ENCODE assay signal across 16 cellular contexts in the genomic region with DNA sequence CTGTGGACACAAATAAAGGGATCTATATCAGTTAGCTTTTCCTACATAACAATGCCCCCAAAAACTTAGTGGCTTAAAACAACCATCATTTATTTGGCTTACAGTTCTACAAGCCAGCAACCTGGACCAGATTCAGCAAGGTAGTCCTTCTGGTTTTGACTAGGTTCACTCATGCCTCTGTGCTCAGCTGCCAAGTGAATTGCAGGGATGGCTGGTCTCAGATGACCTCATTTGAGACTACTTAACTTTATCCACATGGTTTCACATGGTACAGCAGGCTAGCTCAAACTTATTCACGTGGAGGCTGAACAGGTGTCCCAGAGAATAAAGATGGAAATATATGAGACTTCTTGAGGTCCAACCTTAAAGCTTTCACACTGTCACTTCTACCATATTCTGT.
DNase-seq lines count a peak whose midpoint lies in the region; ATAC-seq, FAIRE-seq and TF ChIP-seq lines count a peak whose summit lies in the region.
"Had no signal": no experiment of that assay in that cellular context is flagged by ENCODE, and none has a peak within 500 bp of the region (broad histone marks: within the 10 kb centered on the region; RNA-seq: fewer than 3 reads in every experiment).

No MANE protein-coding gene starts in this region.

- H2AFZ ChIP-seq in HepG2 (ENCODE audit: low read length) = no peak overlapping the region

- no peak for TF ChIP-seq CTCF in HepG2 (CRISPR knock-in tag; IDR thresholded peaks at IDR 0.05)
- TF ChIP-seq CTCF in right lobe of liver (IDR thresholded peaks at IDR 0.05) = no peak
- no peak for TF ChIP-seq CTCF in vagina (IDR thresholded peaks at IDR 0.05)

- H3K9me3 Mint-ChIP-seq in activated CD8-positive, alpha-beta memory T cell treated with anti-CD3 and anti-CD28 coated beads, Interleukin-2, amount 10 ng/mL, durations not matched to agents 7 days and 5 days (ENCODE audit: low read depth) = no peaks in the 10 kb centered on the region

- no peaks in the 10 kb centered on the region for H3K27me3 ChIP-seq in HepG2 (ENCODE audit: control insufficient read depth in 1 of 2, insufficient read depth in 2 of 2, low read length in 2 of 2)
- no peaks in the 10 kb centered on the region for H3K27me3 ChIP-seq in right lobe of liver
- H3K27me3 ChIP-seq in vagina = no peaks in the 10 kb centered on the region
- H3K27me3 ChIP-seq: Peyer's patch had no signal

- no TSS peak for BruUV-seq in HepG2 (replicated peaks; lab: Mats Ljungman, UMichigan)

- intact Hi-C loops in HepG2 (cut with micrococcal nuclease; ENCODE audit: unreplicated experiment) = no loop called here
- intact Hi-C loops in right lobe of liver (cut with DNase I) = no loop called here
- intact Hi-C loops in vagina (cut with DNase I) = no loop called here

- no peak overlapping the region for H3K4me3 Mint-ChIP-seq in activated CD8-positive, alpha-beta memory T cell treated with anti-CD3 and anti-CD28 coated beads, Interleukin-2, amount 10 ng/mL, durations not matched to agents 7 days and 5 days
- H3K4me3 Mint-ChIP-seq: CD4-positive, CD25-positive, alpha-beta regulatory T cell had no signal

- H4K20me1 ChIP-seq in HepG2 (ENCODE audit: insufficient read depth, low read length) = no peaks in the 10 kb centered on the region

- DNase-seq in HepG2 (ENCODE audit: low spot score) = no peak
- DNase-seq in right lobe of liver = no peak
- peak; percentile 60 for DNase-seq in NCI-H2171 treated with DMSO at 0.1 percent for 48 hours (lab: John Stamatoyannopoulos, UW)
- DNase-seq in glomerular visceral epithelial cell (ENCODE audit: extremely low spot score) = peak; percentile 30
- DNase-seq in activated CD4-positive, alpha-beta T cell treated with anti-CD3 and anti-CD28 coated beads, Interleukin-2, amount 50 U/mL, for 48 hours = no peak
- no peak for DNase-seq in activated CD8-positive, alpha-beta memory T cell treated with anti-CD3 and anti-CD28 coated beads, Interleukin-2, amount 10 ng/mL, durations not matched to agents 7 days and 5 days
- DNase-seq in vagina (ENCODE audit: extremely low spot score in 2 of 2) = no peak
- DNase-seq: Calu3; CD4-positive, CD25-positive, alpha-beta regulatory T cell; KG1; NCI-H1092; NCI-H2227 treated with DMSO at 0.1 percent for 48 hours; NCI-H526 treated with DMSO at 0.1 percent for 48 hours; Peyer's patch; Right ventricle myocardium superior had no signal

- no peak for TF ChIP-seq RAD21 in HepG2 (CRISPR knock-in tag; IDR thresholded peaks at IDR 0.05)

- ATAC-seq in HepG2 (no peak), right lobe of liver (no peak)
- no peak for ATAC-seq in activated CD8-positive, alpha-beta memory T cell treated with anti-CD3 and anti-CD28 coated beads, Interleukin-2, amount 10 ng/mL, durations not matched to agents 7 days and 5 days

- H3K36me3 ChIP-seq in HepG2 (replicated peaks in 1 of 2; ENCODE audit: control insufficient read depth in 1 of 2, insufficient read depth in 2 of 2, low read length in 2 of 2) = no peaks in the 10 kb centered on the region
- no peaks in the 10 kb centered on the region for H3K36me3 ChIP-seq in right lobe of liver
- H3K36me3 ChIP-seq in vagina = no peaks in the 10 kb centered on the region
- H3K36me3 ChIP-seq: Peyer's patch had no signal

- no peak overlapping the region for H3K9ac ChIP-seq in HepG2 (ENCODE audit: insufficient read depth, low read depth, low read length)

- CTCF ChIA-PET in HepG2 (lab: Yijun Ruan, JAX; ENCODE audit: low intra/inter-chr PET ratio, low total read pairs) = no interaction called here
- CTCF ChIA-PET in activated CD8-positive, alpha-beta memory T cell treated with anti-CD3 and anti-CD28 coated beads, Interleukin-2, amount 10 ng/mL, durations not matched to agents 7 days and 5 days (lab: Charles Lee) = no interaction called here

- in situ Hi-C loops in HepG2 (cut with HindIII; ENCODE audit: extremely low pct_ligation_motif_present, low pct_unique_long_range_greater_than_20kb) = no loop called here

- TF ChIP-seq EP300 in HepG2 (IDR thresholded peaks at IDR 0.05; ENCODE audit: low read depth in 2 of 2, low read length in 2 of 2) (no peak), HepG2 (CRISPR knock-in tag; IDR thresholded peaks at IDR 0.05; ENCODE audit: borderline replicate concordance) (no peak)

- FAIRE-seq in HepG2 (lab: Jason Lieb, UNC) = no peak
- FAIRE-seq: H54 had no signal

- no peaks in the 10 kb centered on the region for H3K4me1 Mint-ChIP-seq in activated CD8-positive, alpha-beta memory T cell treated with anti-CD3 and anti-CD28 coated beads, Interleukin-2, amount 10 ng/mL, durations not matched to agents 7 days and 5 days
- H3K4me1 Mint-ChIP-seq: CD4-positive, CD25-positive, alpha-beta regulatory T cell had no signal

- POLR2A ChIA-PET in HepG2 (lab: Yijun Ruan, JAX) = no interaction called here

- H3K9me3 ChIP-seq in HepG2 (ENCODE audit: low read length) = no peaks in the 10 kb centered on the region
- no peaks in the 10 kb centered on the region for H3K9me3 ChIP-seq in right lobe of liver
- no peaks in the 10 kb centered on the region for H3K9me3 ChIP-seq in vagina
- H3K9me3 ChIP-seq: Peyer's patch had no signal

- H3K27ac Mint-ChIP-seq in activated CD8-positive, alpha-beta memory T cell treated with anti-CD3 and anti-CD28 coated beads, Interleukin-2, amount 10 ng/mL, durations not matched to agents 7 days and 5 days = no peak overlapping the region
- H3K27ac Mint-ChIP-seq: CD4-positive, CD25-positive, alpha-beta regulatory T cell had no signal

- H3K27ac ChIP-seq in HepG2 (ENCODE audit: extremely low read length, insufficient read depth, low read length) = no peak overlapping the region
- no peak overlapping the region for H3K27ac ChIP-seq in right lobe of liver
- H3K27ac ChIP-seq in vagina = no peak overlapping the region
- H3K27ac ChIP-seq: Peyer's patch had no signal

- peaks cover 7% of the 10 kb centered on the region for H3K27me3 Mint-ChIP-seq in activated CD8-positive, alpha-beta memory T cell treated with anti-CD3 and anti-CD28 coated beads, Interleukin-2, amount 10 ng/mL, durations not matched to agents 7 days and 5 days

- H3K79me2 ChIP-seq in HepG2 (ENCODE audit: insufficient read depth, low read length) = no peaks in the 10 kb centered on the region

- 0% methylated on average over 1 of the region's 1 CpG for WGBS in HepG2 (ENCODE audit: low lambda C conversion rate)
- 50% methylated on average over 1 of the region's 1 CpG for WGBS in right lobe of liver (ENCODE audit: insufficient coverage, low coverage, low lambda C conversion rate, missing lambda C conversion rate)

- no peaks in the 10 kb centered on the region for H3K4me1 ChIP-seq in HepG2 (ENCODE audit: insufficient read depth, low read length)
- no peaks in the 10 kb centered on the region for H3K4me1 ChIP-seq in right lobe of liver
- H3K4me1 ChIP-seq in vagina = no peaks in the 10 kb centered on the region
- H3K4me1 ChIP-seq: Peyer's patch had no signal

- no peak overlapping the region for H3K4me2 ChIP-seq in HepG2 (ENCODE audit: low read depth, low read length)

- TF ChIP-seq POLR2A in HepG2 (IDR thresholded peaks at IDR 0.05; ENCODE audit: insufficient read depth in 1 of 2, low read depth in 2 of 2, low read length in 2 of 2) (no peak), right lobe of liver (IDR thresholded peaks at IDR 0.05) (no peak), vagina (IDR thresholded peaks at IDR 0.05) (no peak)

- no peaks in the 10 kb centered on the region for H3K36me3 Mint-ChIP-seq in activated CD8-positive, alpha-beta memory T cell treated with anti-CD3 and anti-CD28 coated beads, Interleukin-2, amount 10 ng/mL, durations not matched to agents 7 days and 5 days
- H3K36me3 Mint-ChIP-seq: CD4-positive, CD25-positive, alpha-beta regulatory T cell had no signal

- H3K4me3 ChIP-seq in HepG2 (replicated peaks in 1 of 3; ENCODE audit: insufficient read depth in 1 of 3, low read depth in 2 of 3, low read length in 3 of 3) = no peak overlapping the region
- no peak overlapping the region for H3K4me3 ChIP-seq in right lobe of liver
- H3K4me3 ChIP-seq in vagina = no peak overlapping the region
- H3K4me3 ChIP-seq: Peyer's patch had no signal

TF ChIP-seq in HepG2, 621 proteins besides CTCF, POLR2A, EP300 and RAD21 (continues in another document):
- TF ChIP-seq, protein P1, sequence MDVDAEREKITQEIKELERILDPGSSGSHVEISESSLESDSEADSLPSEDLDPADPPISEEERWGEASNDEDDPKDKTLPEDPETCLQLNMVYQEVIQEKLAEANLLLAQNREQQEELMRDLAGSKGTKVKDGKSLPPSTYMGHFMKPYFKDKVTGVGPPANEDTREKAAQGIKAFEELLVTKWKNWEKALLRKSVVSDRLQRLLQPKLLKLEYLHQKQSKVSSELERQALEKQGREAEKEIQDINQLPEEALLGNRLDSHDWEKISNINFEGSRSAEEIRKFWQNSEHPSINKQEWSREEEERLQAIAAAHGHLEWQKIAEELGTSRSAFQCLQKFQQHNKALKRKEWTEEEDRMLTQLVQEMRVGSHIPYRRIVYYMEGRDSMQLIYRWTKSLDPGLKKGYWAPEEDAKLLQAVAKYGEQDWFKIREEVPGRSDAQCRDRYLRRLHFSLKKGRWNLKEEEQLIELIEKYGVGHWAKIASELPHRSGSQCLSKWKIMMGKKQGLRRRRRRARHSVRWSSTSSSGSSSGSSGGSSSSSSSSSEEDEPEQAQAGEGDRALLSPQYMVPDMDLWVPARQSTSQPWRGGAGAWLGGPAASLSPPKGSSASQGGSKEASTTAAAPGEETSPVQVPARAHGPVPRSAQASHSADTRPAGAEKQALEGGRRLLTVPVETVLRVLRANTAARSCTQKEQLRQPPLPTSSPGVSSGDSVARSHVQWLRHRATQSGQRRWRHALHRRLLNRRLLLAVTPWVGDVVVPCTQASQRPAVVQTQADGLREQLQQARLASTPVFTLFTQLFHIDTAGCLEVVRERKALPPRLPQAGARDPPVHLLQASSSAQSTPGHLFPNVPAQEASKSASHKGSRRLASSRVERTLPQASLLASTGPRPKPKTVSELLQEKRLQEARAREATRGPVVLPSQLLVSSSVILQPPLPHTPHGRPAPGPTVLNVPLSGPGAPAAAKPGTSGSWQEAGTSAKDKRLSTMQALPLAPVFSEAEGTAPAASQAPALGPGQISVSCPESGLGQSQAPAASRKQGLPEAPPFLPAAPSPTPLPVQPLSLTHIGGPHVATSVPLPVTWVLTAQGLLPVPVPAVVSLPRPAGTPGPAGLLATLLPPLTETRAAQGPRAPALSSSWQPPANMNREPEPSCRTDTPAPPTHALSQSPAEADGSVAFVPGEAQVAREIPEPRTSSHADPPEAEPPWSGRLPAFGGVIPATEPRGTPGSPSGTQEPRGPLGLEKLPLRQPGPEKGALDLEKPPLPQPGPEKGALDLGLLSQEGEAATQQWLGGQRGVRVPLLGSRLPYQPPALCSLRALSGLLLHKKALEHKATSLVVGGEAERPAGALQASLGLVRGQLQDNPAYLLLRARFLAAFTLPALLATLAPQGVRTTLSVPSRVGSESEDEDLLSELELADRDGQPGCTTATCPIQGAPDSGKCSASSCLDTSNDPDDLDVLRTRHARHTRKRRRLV (CRISPR knock-in tag; IDR thresholded peaks at IDR 0.05) = no peak

Comparison
In these comparisons a context has a peak if more than half of its experiments do, and no peak if none do; other contexts are left out.
1. DNase-seq: peak in NCI-H2171 treated with DMSO at 0.1 percent for 48 hours (single experiment) and glomerular visceral epithelial cell (single experiment); none in HepG2 (single experiment), right lobe of liver (0 of 3), activated CD4-positive, alpha-beta T cell treated with anti-CD3 and anti-CD28 coated beads, Interleukin-2, amount 50 U/mL, for 48 hours (0 of 2), activated CD8-positive, alpha-beta memory T cell treated with anti-CD3 and anti-CD28 coated beads, Interleukin-2, amount 10 ng/mL, durations not matched to agents 7 days and 5 days (single experiment) and vagina (0 of 2).